In the genomic region with DNA sequence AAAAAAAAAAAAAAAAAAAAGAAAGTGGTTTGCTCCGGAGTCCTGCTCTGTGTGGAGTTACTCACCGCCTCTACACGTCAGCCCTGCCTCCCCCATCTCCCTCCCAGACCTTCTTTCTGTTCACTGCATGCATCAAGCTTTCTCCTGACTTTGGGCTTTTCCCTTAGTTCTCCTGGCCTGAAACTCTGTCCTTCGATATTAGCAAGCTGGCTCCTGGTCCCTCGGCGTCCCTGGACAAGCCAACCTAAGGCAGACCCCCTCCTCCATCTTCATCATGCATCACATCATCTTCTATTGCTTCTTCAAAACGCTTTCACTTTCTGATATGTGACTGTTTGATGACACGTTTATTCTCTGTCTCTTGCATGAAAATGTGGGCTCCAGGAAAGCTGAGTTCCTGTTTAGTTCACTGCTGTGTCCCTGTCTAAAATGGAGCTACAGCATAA, we compare ENCODE assay signal across 1 cellular context.
TF ChIP-seq lines count a peak whose summit lies in the region.

No MANE protein-coding gene starts in this region.

TF ChIP-seq in SK-N-SH, 30 proteins besides CTCF, POLR2A, EP300 and RAD21 (continued from another document):
- TF ChIP-seq FOXM1 (IDR thresholded peaks at IDR 0.05; ENCODE audit: low read depth), result no peak
